Comparison of ENCODE assay signal across 1 cellular context in genomic region chr16:11407047-11407982, GRCh38.
A peak's percentile ranks its signal among the peaks of the same experiment; 100 is the strongest.
TF ChIP-seq lines count a peak whose summit lies in the region.

No MANE protein-coding gene starts in this region.

TF ChIP-seq in HepG2, 621 proteins besides CTCF, POLR2A, EP300 and RAD21 (continued from another document and continues in another):
- TF ChIP-seq FUBP1 (CRISPR knock-in tag; IDR thresholded peaks at IDR 0.05; ENCODE audit: borderline replicate concordance) (no peak), ZNF737 (CRISPR knock-in tag; IDR thresholded peaks at IDR 0.05; ENCODE audit: borderline replicate concordance) (no peak), MYPOP (CRISPR knock-in tag; IDR thresholded peaks at IDR 0.05) (no peak), SRY (CRISPR knock-in tag; IDR thresholded peaks at IDR 0.05) (no peak), PBX3 (CRISPR knock-in tag; IDR thresholded peaks at IDR 0.05; ENCODE audit: borderline replicate concordance) (no peak), MLLT10 (CRISPR knock-in tag; IDR thresholded peaks at IDR 0.05) (no peak), PAF1 (CRISPR knock-in tag; IDR thresholded peaks at IDR 0.05) (no peak), RORA (CRISPR knock-in tag; IDR thresholded peaks at IDR 0.05) (no peak), ZNF224 (CRISPR knock-in tag; IDR thresholded peaks at IDR 0.05) (no peak), KAT2B (IDR thresholded peaks at IDR 0.05; ENCODE audit: borderline replicate concordance, low read depth, low read length) (no peak), ZNF230 (CRISPR knock-in tag; IDR thresholded peaks at IDR 0.05) (no peak), AKAP8 (CRISPR knock-in tag; IDR thresholded peaks at IDR 0.05) (no peak), SKI (IDR thresholded peaks at IDR 0.05; ENCODE audit: partially characterized antibody) (no peak), ZNF615 (CRISPR knock-in tag; IDR thresholded peaks at IDR 0.05; ENCODE audit: borderline replicate concordance) (no peak), ZNF335 (CRISPR knock-in tag; IDR thresholded peaks at IDR 0.05) (no peak), ZNF850 (CRISPR knock-in tag; conservative IDR thresholded peaks at IDR 0.05) (no peak), HDAC2 (CRISPR knock-in tag; IDR thresholded peaks at IDR 0.05) (no peak; the same call in 1 of the 2 replicates), NPAS2 (CRISPR knock-in tag; IDR thresholded peaks at IDR 0.05; ENCODE audit: borderline replicate concordance) (no peak), MAX (IDR thresholded peaks at IDR 0.05) (peak; percentile 33; the same call in 1 of the 2 replicates), IRF2 (CRISPR knock-in tag; IDR thresholded peaks at IDR 0.05) (peak; percentile 60; the same call in 1 of the 2 replicates), DMAP1 (CRISPR knock-in tag; IDR thresholded peaks at IDR 0.05) (no peak), ARID5B (CRISPR knock-in tag; IDR thresholded peaks at IDR 0.05) (no peak), ATF6 (CRISPR knock-in tag; conservative IDR thresholded peaks at IDR 0.05) (no peak), ETV6 (CRISPR knock-in tag; conservative IDR thresholded peaks at IDR 0.05) (no peak), ZNF234 (CRISPR knock-in tag; conservative IDR thresholded peaks at IDR 0.05) (no peak), MTF2 (CRISPR knock-in tag; IDR thresholded peaks at IDR 0.05; ENCODE audit: borderline replicate concordance) (peak; percentile 45; the same call in 1 of the 2 replicates), MED8 (CRISPR knock-in tag; IDR thresholded peaks at IDR 0.05; ENCODE audit: insufficient replicate concordance) (no peak), XBP1 (CRISPR knock-in tag; IDR thresholded peaks at IDR 0.05) (no peak), ZNF564 (CRISPR knock-in tag; IDR thresholded peaks at IDR 0.05) (no peak), ZNF749 (CRISPR knock-in tag; IDR thresholded peaks at IDR 0.05; ENCODE audit: borderline replicate concordance) (no peak), ZBTB40 (IDR thresholded peaks at IDR 0.05) (no peak), ZBTB40 (CRISPR knock-in tag; IDR thresholded peaks at IDR 0.05) (no peak), THAP9 (CRISPR knock-in tag; IDR thresholded peaks at IDR 0.05; ENCODE audit: borderline replicate concordance) (peak; percentile 36; the same call in 1 of the 2 replicates), MTA3 (CRISPR knock-in tag; IDR thresholded peaks at IDR 0.05) (no peak), NFE2 (CRISPR knock-in tag; IDR thresholded peaks at IDR 0.05) (no peak), MIER2 (CRISPR knock-in tag; IDR thresholded peaks at IDR 0.05) (no peak), ZNF367 (CRISPR knock-in tag; IDR thresholded peaks at IDR 0.05; ENCODE audit: borderline replicate concordance) (no peak), SNAPC5 (CRISPR knock-in tag; IDR thresholded peaks at IDR 0.05; ENCODE audit: borderline replicate concordance) (no peak), ZNF614 (CRISPR knock-in tag; IDR thresholded peaks at IDR 0.05; ENCODE audit: borderline replicate concordance) (no peak), ZFP36L1 (CRISPR knock-in tag; IDR thresholded peaks at IDR 0.05) (no peak), ADNP (CRISPR knock-in tag; IDR thresholded peaks at IDR 0.05) (no peak), CHD2 (IDR thresholded peaks at IDR 0.05; ENCODE audit: low read depth, low read length) (no peak)
